In the genomic region with DNA sequence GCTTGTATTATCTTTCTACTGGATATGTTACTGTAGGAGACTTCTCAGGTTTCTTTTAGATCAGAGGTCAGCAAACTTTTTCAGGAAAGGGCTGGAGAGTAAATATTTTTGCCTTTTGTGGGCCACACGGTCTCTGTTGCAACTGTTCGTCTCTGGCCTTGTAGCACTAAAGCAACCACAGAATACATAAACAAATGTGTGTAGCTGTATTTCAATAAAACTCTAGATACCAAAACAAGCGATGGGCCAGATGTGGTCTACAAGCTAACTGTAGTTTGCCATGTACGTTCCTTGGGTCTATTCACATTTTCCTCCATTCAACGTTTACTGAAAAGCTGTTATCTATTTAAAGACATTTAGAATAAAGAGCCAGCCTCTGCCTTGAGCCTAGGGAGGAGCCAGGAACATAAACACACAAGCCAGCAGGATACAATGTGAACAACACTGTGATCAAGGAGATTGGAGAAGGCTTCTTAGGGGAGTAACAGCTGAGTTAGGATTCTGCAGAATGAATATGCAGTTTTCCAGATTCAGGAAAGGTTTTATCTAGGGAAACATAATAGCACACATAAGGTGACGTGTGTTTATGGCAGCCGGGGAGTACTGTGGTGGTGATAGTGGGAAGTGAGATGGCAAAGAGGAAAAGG, we compare ENCODE assay signal across 15 cellular contexts. TPM values are rescaled to one million over a fixed set of nuclear protein-coding genes. Genes with fewer than 3 reads are reported as not detected.
DNase-seq lines count a peak whose midpoint lies in the region; ATAC-seq, FAIRE-seq and TF ChIP-seq lines count a peak whose summit lies in the region.
"Had no signal": no experiment of that assay in that cellular context is flagged by ENCODE, and none has a peak within 500 bp of the region (broad histone marks: within the 10 kb centered on the region; RNA-seq: fewer than 3 reads in every experiment).

No MANE protein-coding gene starts in this region.

- H3K4me3 ChIP-seq in breast epithelium (no peak overlapping the region), mammary epithelial cell (replicated peaks in 1 of 3; ENCODE audit: insufficient read depth in 1 of 3, low read depth in 2 of 3, low read length in 3 of 3) (no peak overlapping the region), neuronal stem cell (ENCODE audit: low read length in 2 of 2) (no peak overlapping the region)
- H3K4me3 ChIP-seq: dorsolateral prefrontal cortex, lower lobe of right lung, MG63 had no signal

- H3K9me3 ChIP-seq in breast epithelium (no peaks in the 10 kb centered on the region), mammary epithelial cell (replicated peaks; ENCODE audit: insufficient read depth, low read length) (no peaks in the 10 kb centered on the region), neuronal stem cell (replicated peaks in 1 of 2; ENCODE audit: control insufficient read depth in 2 of 2, insufficient read depth in 1 of 2, low read depth in 1 of 2, low read length in 2 of 2) (no peaks in the 10 kb centered on the region)
- H3K9me3 ChIP-seq: lower lobe of right lung, MG63 had no signal

- CTCF ChIA-PET in mammary epithelial cell (lab: Charles Lee; ENCODE audit: low non-redundant PET), result no interaction called here

- FAIRE-seq in GM19239 (lab: Jason Lieb, UNC), result no peak
- FAIRE-seq: G401.6 had no signal

- no peak overlapping the region for H3K18ac ChIP-seq in neuronal stem cell (ENCODE audit: low read length)

- H2AFZ ChIP-seq in mammary epithelial cell (ENCODE audit: low read depth, low read length) (no peak overlapping the region), neuronal stem cell (ENCODE audit: low read length) (peak overlapping the region; percentile 42)

- H3K4me1 ChIP-seq in breast epithelium (no peaks in the 10 kb centered on the region), mammary epithelial cell (ENCODE audit: insufficient read depth, low read length) (peaks cover 13% of the 10 kb centered on the region), neuronal stem cell (ENCODE audit: control insufficient read depth in 2 of 2, insufficient read depth in 1 of 2, low read depth in 1 of 2, low read length in 2 of 2) (peaks cover 0 to 2% of the 10 kb centered on the region in 2 donors)
- H3K4me1 ChIP-seq: lower lobe of right lung had no signal

- H2BK5ac ChIP-seq in neuronal stem cell (ENCODE audit: low read length), result no peak overlapping the region

- no peak for DNase-seq in breast epithelium (ENCODE audit: low spot score in 2 of 2)
- no peak for DNase-seq in mammary epithelial cell
- no peak for DNase-seq in epithelial cell of prostate (ENCODE audit: low read depth, low spot score)
- no peak for DNase-seq in neuronal stem cell (ENCODE audit: low spot score)
- DNase-seq in GM19239 (ENCODE audit: insufficient read length, low spot score), result no peak
- DNase-seq: CD8-positive, alpha-beta T cell; dorsolateral prefrontal cortex; lower lobe of right lung; MG63; NCI-H2081 treated with DMSO at 0.1 percent for 48 hours; T-helper 1 cell had no signal

- no peak overlapping the region for H3K4ac ChIP-seq in neuronal stem cell (ENCODE audit: low read length)

- H2AK5ac ChIP-seq in neuronal stem cell (ENCODE audit: low read depth, low read length), result no peak overlapping the region

- no TSS peak for BruUV-seq in mammary epithelial cell (replicated peaks; lab: Mats Ljungman, UMichigan)

- H3K23ac ChIP-seq in neuronal stem cell (ENCODE audit: low read depth, low read length, poor library complexity), result no peak overlapping the region

- WGBS in mammary epithelial cell (ENCODE audit: low coverage, missing lambda C conversion rate), result 98% methylated on average over 7 of the region's 7 CpGs
- no CpG with 5 or more reads among the region's 7 CpGs for WGBS in neuronal stem cell (ENCODE audit: extremely low coverage in 2 of 2, insufficient read length in 2 of 2, insufficient replicate concordance in 1 of 2), 2 donors

- no peaks in the 10 kb centered on the region for H3K27me3 ChIP-seq in breast epithelium
- H3K27me3 ChIP-seq in mammary epithelial cell (ENCODE audit: insufficient read depth, low read length), result no peaks in the 10 kb centered on the region
- no peaks in the 10 kb centered on the region for H3K27me3 ChIP-seq in neuronal stem cell (ENCODE audit: control insufficient read depth in 3 of 3, insufficient read depth in 3 of 3, low read depth in 1 of 3, low read length in 3 of 3)
- H3K27me3 ChIP-seq: dorsolateral prefrontal cortex, MG63 had no signal

- H3K27ac ChIP-seq in breast epithelium (peak overlapping the region; percentile 73 to 74), mammary epithelial cell (ENCODE audit: insufficient read depth, low read depth, low read length) (no peak overlapping the region), epithelial cell of prostate (peak overlapping the region; percentile 69), neuronal stem cell (replicated peaks; ENCODE audit: low read length) (no peak overlapping the region)
- H3K27ac ChIP-seq: lower lobe of right lung had no signal

- H2BK12ac ChIP-seq in neuronal stem cell (ENCODE audit: low read length), result no peak overlapping the region

- no peak overlapping the region for H2BK120ac ChIP-seq in neuronal stem cell (ENCODE audit: low read depth, low read length)

- no peak overlapping the region for H2BK15ac ChIP-seq in neuronal stem cell (ENCODE audit: low read length)

- H3K36me3 ChIP-seq in breast epithelium (no peaks in the 10 kb centered on the region), mammary epithelial cell (ENCODE audit: insufficient read depth, low read length) (no peaks in the 10 kb centered on the region), neuronal stem cell (replicated peaks in 1 of 2; ENCODE audit: control insufficient read depth in 2 of 2, insufficient read depth in 2 of 2, low read length in 2 of 2) (no peaks in the 10 kb centered on the region)
- H3K36me3 ChIP-seq: lower lobe of right lung, MG63 had no signal

- no peak for TF ChIP-seq POLR2A in breast epithelium (IDR thresholded peaks at IDR 0.05)

- H4K91ac ChIP-seq in neuronal stem cell (ENCODE audit: low read depth, low read length, poor library complexity), result no peak overlapping the region

- no peak overlapping the region for H4K8ac ChIP-seq in neuronal stem cell (ENCODE audit: low read depth, low read length)

- H3K14ac ChIP-seq in neuronal stem cell (ENCODE audit: low read length), result no peak overlapping the region

- in situ Hi-C loops in mammary epithelial cell (cut with MboI; ENCODE audit: low sequenced_read_pairs in 2 of 2), result no loop called here

- H3K9ac ChIP-seq in mammary epithelial cell (ENCODE audit: insufficient read depth, low read length) (no peak overlapping the region), neuronal stem cell (ENCODE audit: low read depth, low read length, poor library complexity) (no peak overlapping the region)

- H3K4me2 ChIP-seq in mammary epithelial cell (ENCODE audit: insufficient read depth, low read depth, low read length), result no peak overlapping the region
- no peak overlapping the region for H3K4me2 ChIP-seq in neuronal stem cell (ENCODE audit: insufficient read depth, low read length, poor library complexity, severe bottlenecking)

- no peaks in the 10 kb centered on the region for H4K20me1 ChIP-seq in mammary epithelial cell (ENCODE audit: insufficient read depth, low read length)

- H3K79me2 ChIP-seq in mammary epithelial cell (ENCODE audit: insufficient read depth, low read length), result no peaks in the 10 kb centered on the region

- TF ChIP-seq CTCF in breast epithelium (IDR thresholded peaks at IDR 0.05) (no peak), mammary epithelial cell (conservative IDR thresholded peaks at IDR 0.05 in 1 of 2, IDR thresholded peaks at IDR 0.05 in 1 of 2; ENCODE audit: extremely low read depth in 1 of 2, insufficient read depth in 1 of 2, low read depth in 1 of 2, low read length in 2 of 2) (no peak)

- no peaks in the 10 kb centered on the region for H3K79me1 ChIP-seq in neuronal stem cell (ENCODE audit: low read depth, low read length)

- ATAC-seq in HG02970 (IDR thresholded peaks at IDR 0.05; ENCODE audit: low FRiP score, unreplicated experiment), result no peak
- ATAC-seq in HG03571 (IDR thresholded peaks at IDR 0.05; ENCODE audit: unreplicated experiment), result no peak
- ATAC-seq in HG02571 (IDR thresholded peaks at IDR 0.05; ENCODE audit: unreplicated experiment), result no peak
- ATAC-seq: CD8-positive, alpha-beta T cell had no signal

- intact Hi-C loops in breast epithelium (cut with DNase I; ENCODE audit: low total_unique reads), result no loop called here
- intact Hi-C loops in mammary epithelial cell (cut with micrococcal nuclease), result no loop called here

- dilution Hi-C loops in mammary epithelial cell (cut with HindIII; ENCODE audit: low sequenced_read_pairs), result no loop called here

RNA-seq across cellular contexts. Expression of a gene that starts 33.0 kb away (rescaled TPM):
- 10 to 100 TPM in 2 of 3 donors, 1 to 10 TPM in 1; 3.2 to 26.2 (median 18.7) TPM for total RNA-seq in breast epithelium
- total RNA-seq in mammary epithelial cell, result 10 to 100 TPM; 19.1 to 24.7 TPM
- 5.2 TPM for polyA plus RNA-seq in mammary epithelial cell
- polyA minus RNA-seq in mammary epithelial cell, result 3.8 TPM
- 39.3 TPM for polyA plus RNA-seq in neuronal stem cell (2013, experiment 1 of 2)
- polyA plus RNA-seq in neuronal stem cell (2013, experiment 2 of 2), result 38.5 TPM

Comparison
In these comparisons a context has a peak if more than half of its experiments do, and no peak if none do; other contexts are left out.
1. H3K27ac ChIP-seq: peak in breast epithelium (2 of 2) and epithelial cell of prostate (single experiment); none in mammary epithelial cell (single experiment) and neuronal stem cell (single experiment).